Comparison of ENCODE assay signal across 1 cellular context in the genomic region with DNA sequence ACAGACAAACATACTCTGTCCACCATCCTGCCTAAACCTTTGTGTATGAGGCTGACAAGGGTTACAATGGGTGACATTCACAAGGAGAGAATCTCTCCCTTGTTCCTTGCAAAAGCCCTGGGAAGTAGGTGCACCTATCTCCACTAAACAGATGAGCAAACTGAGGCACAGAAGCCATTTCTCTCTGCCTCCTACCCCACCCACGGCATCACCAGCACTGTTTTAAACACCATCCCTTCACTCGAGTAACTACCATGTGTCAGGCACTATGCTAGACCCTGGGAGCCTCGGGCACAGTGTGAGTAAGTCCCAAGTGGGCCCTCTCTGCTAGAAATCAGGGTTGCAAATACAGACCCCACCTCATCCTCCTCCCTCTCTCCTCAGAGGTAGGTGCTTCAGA.
TF ChIP-seq lines count a peak whose summit lies in the region.

No MANE protein-coding gene starts in this region.

TF ChIP-seq in K562, 482 proteins besides CTCF, POLR2A, EP300 and RAD21:
- TF ChIP-seq POLR2B (IDR thresholded peaks at IDR 0.05; ENCODE audit: low read depth, partially characterized antibody), result no peak
- no peak for TF ChIP-seq HNRNPK (IDR thresholded peaks at IDR 0.05; ENCODE audit: low read depth, low read length, poor library complexity, severe bottlenecking)
- no peak for TF ChIP-seq SRSF1 (IDR thresholded peaks at IDR 0.05; ENCODE audit: low read depth, low read length)
- no peak for TF ChIP-seq ZC3H8 (IDR thresholded peaks at IDR 0.05)
- TF ChIP-seq ZNF12 (CRISPR knock-in tag; IDR thresholded peaks at IDR 0.05), result no peak
- TF ChIP-seq MYNN (IDR thresholded peaks at IDR 0.05), result no peak
- no peak for TF ChIP-seq MYNN (CRISPR knock-in tag; IDR thresholded peaks at IDR 0.05)
- TF ChIP-seq, protein P1, sequence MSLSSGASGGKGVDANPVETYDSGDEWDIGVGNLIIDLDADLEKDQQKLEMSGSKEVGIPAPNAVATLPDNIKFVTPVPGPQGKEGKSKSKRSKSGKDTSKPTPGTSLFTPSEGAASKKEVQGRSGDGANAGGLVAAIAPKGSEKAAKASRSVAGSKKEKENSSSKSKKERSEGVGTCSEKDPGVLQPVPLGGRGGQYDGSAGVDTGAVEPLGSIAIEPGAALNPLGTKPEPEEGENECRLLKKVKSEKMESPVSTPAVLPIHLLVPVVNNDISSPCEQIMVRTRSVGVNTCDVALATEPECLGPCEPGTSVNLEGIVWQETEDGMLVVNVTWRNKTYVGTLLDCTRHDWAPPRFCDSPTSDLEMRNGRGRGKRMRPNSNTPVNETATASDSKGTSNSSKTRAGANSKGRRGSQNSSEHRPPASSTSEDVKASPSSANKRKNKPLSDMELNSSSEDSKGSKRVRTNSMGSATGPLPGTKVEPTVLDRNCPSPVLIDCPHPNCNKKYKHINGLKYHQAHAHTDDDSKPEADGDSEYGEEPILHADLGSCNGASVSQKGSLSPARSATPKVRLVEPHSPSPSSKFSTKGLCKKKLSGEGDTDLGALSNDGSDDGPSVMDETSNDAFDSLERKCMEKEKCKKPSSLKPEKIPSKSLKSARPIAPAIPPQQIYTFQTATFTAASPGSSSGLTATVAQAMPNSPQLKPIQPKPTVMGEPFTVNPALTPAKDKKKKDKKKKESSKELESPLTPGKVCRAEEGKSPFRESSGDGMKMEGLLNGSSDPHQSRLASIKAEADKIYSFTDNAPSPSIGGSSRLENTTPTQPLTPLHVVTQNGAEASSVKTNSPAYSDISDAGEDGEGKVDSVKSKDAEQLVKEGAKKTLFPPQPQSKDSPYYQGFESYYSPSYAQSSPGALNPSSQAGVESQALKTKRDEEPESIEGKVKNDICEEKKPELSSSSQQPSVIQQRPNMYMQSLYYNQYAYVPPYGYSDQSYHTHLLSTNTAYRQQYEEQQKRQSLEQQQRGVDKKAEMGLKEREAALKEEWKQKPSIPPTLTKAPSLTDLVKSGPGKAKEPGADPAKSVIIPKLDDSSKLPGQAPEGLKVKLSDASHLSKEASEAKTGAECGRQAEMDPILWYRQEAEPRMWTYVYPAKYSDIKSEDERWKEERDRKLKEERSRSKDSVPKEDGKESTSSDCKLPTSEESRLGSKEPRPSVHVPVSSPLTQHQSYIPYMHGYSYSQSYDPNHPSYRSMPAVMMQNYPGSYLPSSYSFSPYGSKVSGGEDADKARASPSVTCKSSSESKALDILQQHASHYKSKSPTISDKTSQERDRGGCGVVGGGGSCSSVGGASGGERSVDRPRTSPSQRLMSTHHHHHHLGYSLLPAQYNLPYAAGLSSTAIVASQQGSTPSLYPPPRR (CRISPR knock-in tag; IDR thresholded peaks at IDR 0.05; ENCODE audit: borderline replicate concordance), result no peak
- no peak for TF ChIP-seq ZNF79 (CRISPR knock-in tag; IDR thresholded peaks at IDR 0.05; ENCODE audit: low read depth)
- TF ChIP-seq, protein P2, sequence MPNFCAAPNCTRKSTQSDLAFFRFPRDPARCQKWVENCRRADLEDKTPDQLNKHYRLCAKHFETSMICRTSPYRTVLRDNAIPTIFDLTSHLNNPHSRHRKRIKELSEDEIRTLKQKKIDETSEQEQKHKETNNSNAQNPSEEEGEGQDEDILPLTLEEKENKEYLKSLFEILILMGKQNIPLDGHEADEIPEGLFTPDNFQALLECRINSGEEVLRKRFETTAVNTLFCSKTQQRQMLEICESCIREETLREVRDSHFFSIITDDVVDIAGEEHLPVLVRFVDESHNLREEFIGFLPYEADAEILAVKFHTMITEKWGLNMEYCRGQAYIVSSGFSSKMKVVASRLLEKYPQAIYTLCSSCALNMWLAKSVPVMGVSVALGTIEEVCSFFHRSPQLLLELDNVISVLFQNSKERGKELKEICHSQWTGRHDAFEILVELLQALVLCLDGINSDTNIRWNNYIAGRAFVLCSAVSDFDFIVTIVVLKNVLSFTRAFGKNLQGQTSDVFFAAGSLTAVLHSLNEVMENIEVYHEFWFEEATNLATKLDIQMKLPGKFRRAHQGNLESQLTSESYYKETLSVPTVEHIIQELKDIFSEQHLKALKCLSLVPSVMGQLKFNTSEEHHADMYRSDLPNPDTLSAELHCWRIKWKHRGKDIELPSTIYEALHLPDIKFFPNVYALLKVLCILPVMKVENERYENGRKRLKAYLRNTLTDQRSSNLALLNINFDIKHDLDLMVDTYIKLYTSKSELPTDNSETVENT (CRISPR knock-in tag; IDR thresholded peaks at IDR 0.05), result no peak
- TF ChIP-seq CHD2 (IDR thresholded peaks at IDR 0.05; ENCODE audit: low read depth, low read length), result no peak
- no peak for TF ChIP-seq MEF2D (tag; conservative IDR thresholded peaks at IDR 0.05; ENCODE audit: low read depth)
- TF ChIP-seq, protein P3, sequence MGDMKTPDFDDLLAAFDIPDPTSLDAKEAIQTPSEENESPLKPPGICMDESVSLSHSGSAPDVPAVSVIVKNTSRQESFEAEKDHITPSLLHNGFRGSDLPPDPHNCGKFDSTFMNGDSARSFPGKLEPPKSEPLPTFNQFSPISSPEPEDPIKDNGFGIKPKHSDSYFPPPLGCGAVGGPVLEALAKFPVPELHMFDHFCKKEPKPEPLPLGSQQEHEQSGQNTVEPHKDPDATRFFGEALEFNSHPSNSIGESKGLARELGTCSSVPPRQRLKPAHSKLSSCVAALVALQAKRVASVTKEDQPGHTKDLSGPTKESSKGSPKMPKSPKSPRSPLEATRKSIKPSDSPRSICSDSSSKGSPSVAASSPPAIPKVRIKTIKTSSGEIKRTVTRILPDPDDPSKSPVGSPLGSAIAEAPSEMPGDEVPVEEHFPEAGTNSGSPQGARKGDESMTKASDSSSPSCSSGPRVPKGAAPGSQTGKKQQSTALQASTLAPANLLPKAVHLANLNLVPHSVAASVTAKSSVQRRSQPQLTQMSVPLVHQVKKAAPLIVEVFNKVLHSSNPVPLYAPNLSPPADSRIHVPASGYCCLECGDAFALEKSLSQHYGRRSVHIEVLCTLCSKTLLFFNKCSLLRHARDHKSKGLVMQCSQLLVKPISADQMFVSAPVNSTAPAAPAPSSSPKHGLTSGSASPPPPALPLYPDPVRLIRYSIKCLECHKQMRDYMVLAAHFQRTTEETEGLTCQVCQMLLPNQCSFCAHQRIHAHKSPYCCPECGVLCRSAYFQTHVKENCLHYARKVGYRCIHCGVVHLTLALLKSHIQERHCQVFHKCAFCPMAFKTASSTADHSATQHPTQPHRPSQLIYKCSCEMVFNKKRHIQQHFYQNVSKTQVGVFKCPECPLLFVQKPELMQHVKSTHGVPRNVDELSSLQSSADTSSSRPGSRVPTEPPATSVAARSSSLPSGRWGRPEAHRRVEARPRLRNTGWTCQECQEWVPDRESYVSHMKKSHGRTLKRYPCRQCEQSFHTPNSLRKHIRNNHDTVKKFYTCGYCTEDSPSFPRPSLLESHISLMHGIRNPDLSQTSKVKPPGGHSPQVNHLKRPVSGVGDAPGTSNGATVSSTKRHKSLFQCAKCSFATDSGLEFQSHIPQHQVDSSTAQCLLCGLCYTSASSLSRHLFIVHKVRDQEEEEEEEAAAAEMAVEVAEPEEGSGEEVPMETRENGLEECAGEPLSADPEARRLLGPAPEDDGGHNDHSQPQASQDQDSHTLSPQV (IDR thresholded peaks at IDR 0.05), result no peak
